1 cellular context compared by ENCODE assay signal in the genomic region with DNA sequence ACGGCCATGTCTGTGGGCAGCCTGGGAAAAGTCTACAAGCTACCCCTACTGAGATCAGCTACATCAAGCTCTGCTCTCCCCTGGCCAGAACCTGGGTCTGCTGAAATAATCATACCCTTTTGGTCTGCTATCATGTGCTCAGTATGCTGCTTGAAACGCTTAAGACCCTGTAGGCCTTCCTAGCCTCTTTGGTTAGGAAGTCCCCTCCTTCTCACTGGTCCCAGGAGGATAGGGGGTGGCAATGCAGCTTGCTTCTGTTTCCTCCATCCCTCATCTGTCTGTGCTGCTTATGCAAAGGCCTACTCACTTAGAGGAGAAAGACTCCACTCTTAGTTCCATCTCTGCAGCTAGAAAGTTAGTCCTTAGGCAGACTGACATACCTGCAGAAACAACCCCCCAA.
TF ChIP-seq lines count a peak whose summit lies in the region.

No MANE protein-coding gene starts in this region.

TF ChIP-seq in GM12878, 131 proteins besides CTCF, POLR2A, EP300 and RAD21 (continued from another document):
- TF ChIP-seq, protein P1, sequence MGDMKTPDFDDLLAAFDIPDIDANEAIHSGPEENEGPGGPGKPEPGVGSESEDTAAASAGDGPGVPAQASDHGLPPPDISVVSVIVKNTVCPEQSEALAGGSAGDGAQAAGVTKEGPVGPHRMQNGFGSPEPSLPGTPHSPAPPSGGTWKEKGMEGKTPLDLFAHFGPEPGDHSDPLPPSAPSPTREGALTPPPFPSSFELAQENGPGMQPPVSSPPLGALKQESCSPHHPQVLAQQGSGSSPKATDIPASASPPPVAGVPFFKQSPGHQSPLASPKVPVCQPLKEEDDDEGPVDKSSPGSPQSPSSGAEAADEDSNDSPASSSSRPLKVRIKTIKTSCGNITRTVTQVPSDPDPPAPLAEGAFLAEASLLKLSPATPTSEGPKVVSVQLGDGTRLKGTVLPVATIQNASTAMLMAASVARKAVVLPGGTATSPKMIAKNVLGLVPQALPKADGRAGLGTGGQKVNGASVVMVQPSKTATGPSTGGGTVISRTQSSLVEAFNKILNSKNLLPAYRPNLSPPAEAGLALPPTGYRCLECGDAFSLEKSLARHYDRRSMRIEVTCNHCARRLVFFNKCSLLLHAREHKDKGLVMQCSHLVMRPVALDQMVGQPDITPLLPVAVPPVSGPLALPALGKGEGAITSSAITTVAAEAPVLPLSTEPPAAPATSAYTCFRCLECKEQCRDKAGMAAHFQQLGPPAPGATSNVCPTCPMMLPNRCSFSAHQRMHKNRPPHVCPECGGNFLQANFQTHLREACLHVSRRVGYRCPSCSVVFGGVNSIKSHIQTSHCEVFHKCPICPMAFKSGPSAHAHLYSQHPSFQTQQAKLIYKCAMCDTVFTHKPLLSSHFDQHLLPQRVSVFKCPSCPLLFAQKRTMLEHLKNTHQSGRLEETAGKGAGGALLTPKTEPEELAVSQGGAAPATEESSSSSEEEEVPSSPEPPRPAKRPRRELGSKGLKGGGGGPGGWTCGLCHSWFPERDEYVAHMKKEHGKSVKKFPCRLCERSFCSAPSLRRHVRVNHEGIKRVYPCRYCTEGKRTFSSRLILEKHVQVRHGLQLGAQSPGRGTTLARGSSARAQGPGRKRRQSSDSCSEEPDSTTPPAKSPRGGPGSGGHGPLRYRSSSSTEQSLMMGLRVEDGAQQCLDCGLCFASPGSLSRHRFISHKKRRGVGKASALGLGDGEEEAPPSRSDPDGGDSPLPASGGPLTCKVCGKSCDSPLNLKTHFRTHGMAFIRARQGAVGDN (IDR thresholded peaks at IDR 0.05), result peak; percentile 85
- TF ChIP-seq JUNB (IDR thresholded peaks at IDR 0.05) (no peak), SMAD1 (IDR thresholded peaks at IDR 0.05; ENCODE audit: low read depth, partially characterized antibody) (no peak), SUZ12 (IDR thresholded peaks at IDR 0.05; ENCODE audit: unreplicated experiment) (no peak), MEF2B (IDR thresholded peaks at IDR 0.05; ENCODE audit: partially characterized antibody, poor library complexity, severe bottlenecking) (peak; percentile 79), RUNX3 (IDR thresholded peaks at IDR 0.05; ENCODE audit: low read length) (peak; percentile 14; the same call in 1 of the 2 replicates), ZBED1 (IDR thresholded peaks at IDR 0.05; ENCODE audit: borderline replicate concordance) (no peak), KLF5 (IDR thresholded peaks at IDR 0.05; ENCODE audit: partially characterized antibody) (no peak)
- TF ChIP-seq, protein P2, sequence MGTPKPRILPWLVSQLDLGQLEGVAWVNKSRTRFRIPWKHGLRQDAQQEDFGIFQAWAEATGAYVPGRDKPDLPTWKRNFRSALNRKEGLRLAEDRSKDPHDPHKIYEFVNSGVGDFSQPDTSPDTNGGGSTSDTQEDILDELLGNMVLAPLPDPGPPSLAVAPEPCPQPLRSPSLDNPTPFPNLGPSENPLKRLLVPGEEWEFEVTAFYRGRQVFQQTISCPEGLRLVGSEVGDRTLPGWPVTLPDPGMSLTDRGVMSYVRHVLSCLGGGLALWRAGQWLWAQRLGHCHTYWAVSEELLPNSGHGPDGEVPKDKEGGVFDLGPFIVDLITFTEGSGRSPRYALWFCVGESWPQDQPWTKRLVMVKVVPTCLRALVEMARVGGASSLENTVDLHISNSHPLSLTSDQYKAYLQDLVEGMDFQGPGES (IDR thresholded peaks at IDR 0.05), result no peak
- TF ChIP-seq, protein P3, sequence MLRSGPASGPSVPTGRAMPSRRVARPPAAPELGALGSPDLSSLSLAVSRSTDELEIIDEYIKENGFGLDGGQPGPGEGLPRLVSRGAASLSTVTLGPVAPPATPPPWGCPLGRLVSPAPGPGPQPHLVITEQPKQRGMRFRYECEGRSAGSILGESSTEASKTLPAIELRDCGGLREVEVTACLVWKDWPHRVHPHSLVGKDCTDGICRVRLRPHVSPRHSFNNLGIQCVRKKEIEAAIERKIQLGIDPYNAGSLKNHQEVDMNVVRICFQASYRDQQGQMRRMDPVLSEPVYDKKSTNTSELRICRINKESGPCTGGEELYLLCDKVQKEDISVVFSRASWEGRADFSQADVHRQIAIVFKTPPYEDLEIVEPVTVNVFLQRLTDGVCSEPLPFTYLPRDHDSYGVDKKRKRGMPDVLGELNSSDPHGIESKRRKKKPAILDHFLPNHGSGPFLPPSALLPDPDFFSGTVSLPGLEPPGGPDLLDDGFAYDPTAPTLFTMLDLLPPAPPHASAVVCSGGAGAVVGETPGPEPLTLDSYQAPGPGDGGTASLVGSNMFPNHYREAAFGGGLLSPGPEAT (IDR thresholded peaks at IDR 0.05; ENCODE audit: low read depth), result no peak
- TF ChIP-seq, protein P4, sequence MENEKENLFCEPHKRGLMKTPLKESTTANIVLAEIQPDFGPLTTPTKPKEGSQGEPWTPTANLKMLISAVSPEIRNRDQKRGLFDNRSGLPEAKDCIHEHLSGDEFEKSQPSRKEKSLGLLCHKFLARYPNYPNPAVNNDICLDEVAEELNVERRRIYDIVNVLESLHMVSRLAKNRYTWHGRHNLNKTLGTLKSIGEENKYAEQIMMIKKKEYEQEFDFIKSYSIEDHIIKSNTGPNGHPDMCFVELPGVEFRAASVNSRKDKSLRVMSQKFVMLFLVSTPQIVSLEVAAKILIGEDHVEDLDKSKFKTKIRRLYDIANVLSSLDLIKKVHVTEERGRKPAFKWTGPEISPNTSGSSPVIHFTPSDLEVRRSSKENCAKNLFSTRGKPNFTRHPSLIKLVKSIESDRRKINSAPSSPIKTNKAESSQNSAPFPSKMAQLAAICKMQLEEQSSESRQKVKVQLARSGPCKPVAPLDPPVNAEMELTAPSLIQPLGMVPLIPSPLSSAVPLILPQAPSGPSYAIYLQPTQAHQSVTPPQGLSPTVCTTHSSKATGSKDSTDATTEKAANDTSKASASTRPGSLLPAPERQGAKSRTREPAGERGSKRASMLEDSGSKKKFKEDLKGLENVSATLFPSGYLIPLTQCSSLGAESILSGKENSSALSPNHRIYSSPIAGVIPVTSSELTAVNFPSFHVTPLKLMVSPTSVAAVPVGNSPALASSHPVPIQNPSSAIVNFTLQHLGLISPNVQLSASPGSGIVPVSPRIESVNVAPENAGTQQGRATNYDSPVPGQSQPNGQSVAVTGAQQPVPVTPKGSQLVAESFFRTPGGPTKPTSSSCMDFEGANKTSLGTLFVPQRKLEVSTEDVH (IDR thresholded peaks at IDR 0.05; ENCODE audit: low read depth, partially characterized antibody), result no peak
- TF ChIP-seq, protein P5, sequence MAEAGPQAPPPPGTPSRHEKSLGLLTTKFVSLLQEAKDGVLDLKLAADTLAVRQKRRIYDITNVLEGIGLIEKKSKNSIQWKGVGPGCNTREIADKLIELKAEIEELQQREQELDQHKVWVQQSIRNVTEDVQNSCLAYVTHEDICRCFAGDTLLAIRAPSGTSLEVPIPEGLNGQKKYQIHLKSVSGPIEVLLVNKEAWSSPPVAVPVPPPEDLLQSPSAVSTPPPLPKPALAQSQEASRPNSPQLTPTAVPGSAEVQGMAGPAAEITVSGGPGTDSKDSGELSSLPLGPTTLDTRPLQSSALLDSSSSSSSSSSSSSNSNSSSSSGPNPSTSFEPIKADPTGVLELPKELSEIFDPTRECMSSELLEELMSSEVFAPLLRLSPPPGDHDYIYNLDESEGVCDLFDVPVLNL (IDR thresholded peaks at IDR 0.05; ENCODE audit: low read depth, low read length), result no peak
TF ChIP-seq in GM12878: peak in this region for 4.
